In genomic region chr2:128654404-128654803, GRCh38 we compare ENCODE assay signal across 15 cellular contexts.
DNase-seq lines count a peak whose midpoint lies in the region; ATAC-seq, FAIRE-seq and TF ChIP-seq lines count a peak whose summit lies in the region.
"Had no signal": no experiment of that assay in that cellular context is flagged by ENCODE, and none has a peak within 500 bp of the region (broad histone marks: within the 10 kb centered on the region; RNA-seq: fewer than 3 reads in every experiment).

No MANE protein-coding gene starts in this region.

- WGBS in K562 (ENCODE audit: insufficient coverage, low coverage, missing lambda C conversion rate) = 3% methylated on average over 5 of the region's 5 CpGs

- H3K27ac Mint-ChIP-seq in activated T-cell treated with anti-CD3 and anti-CD28 coated beads, Interleukin-2, amount 50 U/mL, for 24 hours = no peak overlapping the region
- no peak overlapping the region for H3K27ac Mint-ChIP-seq in activated naive CD4-positive, alpha-beta T cell treated with anti-CD3 and anti-CD28 coated beads for 36 hours
- H3K27ac Mint-ChIP-seq: CD4-positive, alpha-beta T cell had no signal

- H3K4me3 Mint-ChIP-seq in activated T-cell treated with anti-CD3 and anti-CD28 coated beads, Interleukin-2, amount 50 U/mL, for 24 hours = no peak overlapping the region
- no peak overlapping the region for H3K4me3 Mint-ChIP-seq in activated naive CD4-positive, alpha-beta T cell treated with anti-CD3 and anti-CD28 coated beads for 36 hours
- H3K4me3 Mint-ChIP-seq: CD4-positive, alpha-beta T cell had no signal

- no TSS peak for BruUV-seq in K562 (replicated peaks; lab: Mats Ljungman, UMichigan)

- H3K9me3 ChIP-seq in Loucy (ENCODE audit: insufficient read depth, low read depth, low read length) = peaks cover 6% of the 10 kb centered on the region; the same call in 1 of the 2 replicates
- no peaks in the 10 kb centered on the region for H3K9me3 ChIP-seq in K562 (replicated peaks; ENCODE audit: control insufficient read depth, insufficient read depth, low read depth, low read length)
- H3K9me3 ChIP-seq: esophagus squamous epithelium had no signal

- intact Hi-C loops in K562 (cut with micrococcal nuclease) = no loop called here
- intact Hi-C loops in activated naive CD4-positive, alpha-beta T cell treated with anti-CD3 and anti-CD28 coated beads for 36 hours (cut with micrococcal nuclease) = no loop called here

- POLR2A ChIA-PET in K562 (lab: Yijun Ruan, JAX) = interaction anchor here (0.6 kb wide), 1 partner anchor 620 kb away, joined by 3 read pairs; no protein-coding TSS in a partner anchor

- H3K4me1 ChIP-seq in Loucy (ENCODE audit: insufficient read depth, low read length, poor library complexity, severe bottlenecking) (peaks cover 27% of the 10 kb centered on the region), K562 (replicated peaks in 1 of 2; ENCODE audit: control insufficient read depth in 2 of 2, insufficient read depth in 2 of 2, low read length in 2 of 2) (no peaks in the 10 kb centered on the region)
- H3K4me1 ChIP-seq: esophagus squamous epithelium had no signal

- H3K4me3 ChIP-seq in Loucy (ENCODE audit: low read length, poor library complexity, severe bottlenecking) = no peak overlapping the region
- no peak overlapping the region for H3K4me3 ChIP-seq in K562
- H3K4me3 ChIP-seq: esophagus squamous epithelium had no signal

- H3K9me2 ChIP-seq in Loucy (replicated peaks; ENCODE audit: low read depth, low read length) = no peaks in the 10 kb centered on the region

- FAIRE-seq in GM12892 (lab: Jason Lieb, UNC) = peak; percentile 36
- FAIRE-seq in K562 (lab: Jason Lieb, UNC) = no peak
- FAIRE-seq: TTC549 had no signal

- TF ChIP-seq CTCF in Loucy (conservative IDR thresholded peaks at IDR 0.05; ENCODE audit: low read length) (no peak), K562 (IDR thresholded peaks at IDR 0.05 in 2 of 3, conservative IDR thresholded peaks at IDR 0.05 in 1 of 3; ENCODE audit: insufficient read depth in 2 of 3, low read depth in 1 of 3, low read length in 3 of 3) (no peak)

- in situ Hi-C loops in K562 (cut with MboI) = no loop called here

- H3K27me3 ChIP-seq in Loucy (ENCODE audit: insufficient read depth, low read length, poor library complexity, severe bottlenecking) (no peaks in the 10 kb centered on the region), K562 (ENCODE audit: control insufficient read depth in 2 of 2, insufficient read depth in 2 of 2, low read length in 2 of 2) (peaks cover 2 to 7% of the 10 kb centered on the region in 2 experiments; a peak in 3 of 5 replicates)
- H3K27me3 ChIP-seq: esophagus squamous epithelium had no signal

- peak overlapping the region; percentile 41; the same call in 1 of the 2 replicates for H2AFZ ChIP-seq in Loucy (ENCODE audit: low read length)
- H2AFZ ChIP-seq in K562 (ENCODE audit: low read depth, low read length) = no peak overlapping the region

- DNase-seq in GM12892 (ENCODE audit: insufficient read length) = no peak
- DNase-seq in K562 (ENCODE audit: extremely low read depth in 1 of 4, low spot score in 3 of 4) = no peak
- DNase-seq in pons (ENCODE audit: low spot score) = peak; percentile 58
- no peak for DNase-seq in NCI-H1694 (lab: John Stamatoyannopoulos, UW)
- no peak for DNase-seq in activated T-cell treated with anti-CD3 and anti-CD28 coated beads, Interleukin-2, amount 50 U/mL, for 24 hours
- DNase-seq in activated naive CD4-positive, alpha-beta T cell treated with anti-CD3 and anti-CD28 coated beads for 36 hours = no peak
- DNase-seq: activated CD8-positive, alpha-beta memory T cell treated with anti-CD3 and anti-CD28 coated beads, Interleukin-2, amount 50 U/mL, for 48 hours; CD4-positive, alpha-beta T cell; cerebellar nuclear complex; esophagus squamous epithelium; NCI-H345; RPMI8226 had no signal

- H3K79me2 ChIP-seq in Loucy (ENCODE audit: insufficient read depth, low read length) (no peaks in the 10 kb centered on the region), K562 (ENCODE audit: control insufficient read depth, insufficient read depth, low read length) (no peaks in the 10 kb centered on the region)

- TF ChIP-seq POLR2A in GM12892 (IDR thresholded peaks at IDR 0.05; ENCODE audit: low read depth, low read length) = no peak
- no peak for TF ChIP-seq POLR2A in K562 (conservative IDR thresholded peaks at IDR 0.05)

- H3K36me3 ChIP-seq in Loucy (ENCODE audit: insufficient read depth, low read length) (no peaks in the 10 kb centered on the region), K562 (ENCODE audit: control insufficient read depth, insufficient read depth, low read length) (no peaks in the 10 kb centered on the region)
- H3K36me3 ChIP-seq: esophagus squamous epithelium had no signal

- H3K9me3 Mint-ChIP-seq in activated T-cell treated with anti-CD3 and anti-CD28 coated beads, Interleukin-2, amount 50 U/mL, for 24 hours = no peaks in the 10 kb centered on the region
- H3K9me3 Mint-ChIP-seq in activated naive CD4-positive, alpha-beta T cell treated with anti-CD3 and anti-CD28 coated beads for 36 hours = no peaks in the 10 kb centered on the region
- H3K9me3 Mint-ChIP-seq: CD4-positive, alpha-beta T cell had no signal

- no peak for TF ChIP-seq RAD21 in K562 (CRISPR knock-in tag; conservative IDR thresholded peaks at IDR 0.05 in 1 of 2, IDR thresholded peaks at IDR 0.05 in 1 of 2)

- H3K36me3 Mint-ChIP-seq in activated T-cell treated with anti-CD3 and anti-CD28 coated beads, Interleukin-2, amount 50 U/mL, for 24 hours (ENCODE audit: low read depth) = no peaks in the 10 kb centered on the region
- no peaks in the 10 kb centered on the region for H3K36me3 Mint-ChIP-seq in activated naive CD4-positive, alpha-beta T cell treated with anti-CD3 and anti-CD28 coated beads for 36 hours (ENCODE audit: low read depth)

- no peaks in the 10 kb centered on the region for H3K9me1 ChIP-seq in K562 (ENCODE audit: control insufficient read depth, insufficient read depth, low read length)

- peak overlapping the region; percentile 32 for H3K4me2 ChIP-seq in Loucy (ENCODE audit: low read depth, low read length, poor library complexity, severe bottlenecking)
- no peak overlapping the region for H3K4me2 ChIP-seq in K562 (ENCODE audit: insufficient read depth, low read length)

- H4K20me1 ChIP-seq in Loucy (ENCODE audit: insufficient read depth, low read length, poor library complexity, severe bottlenecking) (no peaks in the 10 kb centered on the region), K562 (replicated peaks; ENCODE audit: control insufficient read depth, insufficient read depth, low read length) (no peaks in the 10 kb centered on the region)

- H3F3A ChIP-seq in Loucy (ENCODE audit: low read depth) = no peaks in the 10 kb centered on the region

- H3K9ac ChIP-seq in Loucy (ENCODE audit: low read depth, low read length, poor library complexity, severe bottlenecking) (peak overlapping the region; percentile 26), K562 (ENCODE audit: insufficient read depth in 1 of 2, low read depth in 2 of 2, low read length in 2 of 2) (no peak overlapping the region)

- no peak for ATAC-seq in K562
- no peak for ATAC-seq in HG02759 (IDR thresholded peaks at IDR 0.05; ENCODE audit: unreplicated experiment)

- no peaks in the 10 kb centered on the region for H3K4me1 Mint-ChIP-seq in activated T-cell treated with anti-CD3 and anti-CD28 coated beads, Interleukin-2, amount 50 U/mL, for 24 hours (ENCODE audit: low read depth)
- H3K4me1 Mint-ChIP-seq in activated naive CD4-positive, alpha-beta T cell treated with anti-CD3 and anti-CD28 coated beads for 36 hours (ENCODE audit: low read depth) = no peaks in the 10 kb centered on the region

- CTCF ChIA-PET in K562 (lab: Yijun Ruan, JAX; ENCODE audit: low intra/inter-chr PET ratio) = no interaction called here
- CTCF ChIA-PET in activated naive CD4-positive, alpha-beta T cell treated with anti-CD3 and anti-CD28 coated beads for 36 hours (lab: Charles Lee) = no interaction called here

- H3K27ac ChIP-seq in K562 (ENCODE audit: extremely low read depth, low read depth, low read length) = no peak overlapping the region
- H3K27ac ChIP-seq: esophagus squamous epithelium had no signal

- H3K27me3 Mint-ChIP-seq in activated T-cell treated with anti-CD3 and anti-CD28 coated beads, Interleukin-2, amount 50 U/mL, for 24 hours = peaks cover 9% of the 10 kb centered on the region
- peaks cover 3% of the 10 kb centered on the region for H3K27me3 Mint-ChIP-seq in activated naive CD4-positive, alpha-beta T cell treated with anti-CD3 and anti-CD28 coated beads for 36 hours (ENCODE audit: low read depth)

- TF ChIP-seq EP300 in K562 (IDR thresholded peaks at IDR 0.05; ENCODE audit: low read length) = no peak

TF ChIP-seq in K562, 482 proteins besides CTCF, POLR2A, EP300 and RAD21 (continues in another document):
- no peak for TF ChIP-seq SLC30A9 (CRISPR knock-in tag; IDR thresholded peaks at IDR 0.05)
- peak in 1 of 2 experiments; percentile 73; a peak in 2 of 4 replicates for TF ChIP-seq SRF (CRISPR knock-in tag; IDR thresholded peaks at IDR 0.05)
- no peak for TF ChIP-seq LCOR (CRISPR knock-in tag; IDR thresholded peaks at IDR 0.05)
- peak; percentile 14; the same call in 1 of the 2 replicates for TF ChIP-seq VEZF1 (CRISPR knock-in tag; IDR thresholded peaks at IDR 0.05)
